28 cellular contexts compared by ENCODE assay signal in genomic region chr10:86194684-86195083, GRCh38.
"Had no signal": no experiment of that assay in that cellular context is flagged by ENCODE, and none has a peak within 500 bp of the region (broad histone marks: within the 10 kb centered on the region; RNA-seq: fewer than 3 reads in every experiment).

No MANE protein-coding gene starts in this region.

- H3K36me3 ChIP-seq: heart left ventricle, left lung, lower lobe of right lung, neural progenitor cell, ovary, prostate gland, sigmoid colon, spleen, thyroid gland, transverse colon, upper lobe of left lung had no signal

- H3K4me2 ChIP-seq: neural progenitor cell had no signal

- DNase-seq: heart left ventricle; hypothalamus; immature natural killer cell; kidney; left colon; left lung; lower lobe of right lung; mammary epithelial cell; mesenchymal stem cell; naive B cell; natural killer cell; nephron progenitor cell; ovary; retina; right cardiac atrium; sigmoid colon; small intestine; spleen; stimulated activated CD4-positive, alpha-beta T cell treated with anti-CD3 and anti-CD28 coated beads, Interleukin-4, amount 100 ng/mL, for 24 hours; stimulated activated naive CD4-positive, alpha-beta T cell; substantia nigra; testis; thyroid gland; transverse colon; upper lobe of left lung had no signal

- H3K4me3 ChIP-seq: heart left ventricle, left lung, lower lobe of right lung, neural progenitor cell, ovary, prostate gland, sigmoid colon, spleen, testis, thyroid gland, transverse colon, upper lobe of left lung had no signal

- H3K27me3 ChIP-seq: heart left ventricle, left lung, neural progenitor cell, ovary, sigmoid colon, testis, thyroid gland, transverse colon, upper lobe of left lung had no signal

- ATAC-seq: heart left ventricle; left colon; left lung; lower lobe of right lung; natural killer cell; right cardiac atrium; stimulated activated effector memory CD8-positive, alpha-beta T cell treated with anti-CD3 and anti-CD28 coated beads, Interleukin-12 subunit alpha, Interleukin-12 subunit beta, amount 100 ng/mL, for 72 hours had no signal

- H3K9ac ChIP-seq: neural progenitor cell had no signal

- H3K9me3 ChIP-seq: heart left ventricle, left lung, lower lobe of right lung, ovary, prostate gland, sigmoid colon, spleen, testis, thyroid gland, transverse colon, upper lobe of left lung had no signal

- H3K27ac ChIP-seq: heart left ventricle, left lung, lower lobe of right lung, neural progenitor cell, ovary, prostate gland, sigmoid colon, spleen, testis, thyroid gland, transverse colon, upper lobe of left lung had no signal

- H3K4me1 ChIP-seq: heart left ventricle, left lung, lower lobe of right lung, neural progenitor cell, prostate gland, sigmoid colon, spleen, testis, thyroid gland, transverse colon, upper lobe of left lung had no signal

- H2AFZ ChIP-seq: neural progenitor cell had no signal
